In genomic region chr2:72712304-72712703, GRCh38 we compare ENCODE assay signal across 11 cellular contexts.
"Had no signal": no experiment of that assay in that cellular context is flagged by ENCODE, and none has a peak within 500 bp of the region (broad histone marks: within the 10 kb centered on the region; RNA-seq: fewer than 3 reads in every experiment).

No MANE protein-coding gene starts in this region.

- H2AFZ ChIP-seq: GM23248, GM23338 had no signal

- H3K4me3 Mint-ChIP-seq: GM23338, H9, HFFc6 had no signal

- H3K4me2 ChIP-seq: GM23338 had no signal

- H3K9me3 Mint-ChIP-seq: GM23338, H9, HFFc6 had no signal

- H3K27ac Mint-ChIP-seq: GM23338, HFFc6 had no signal

- H3K9ac ChIP-seq: GM23248 had no signal

- H3K9me3 ChIP-seq: HAP-1 had no signal

- FAIRE-seq: H1, H54 had no signal

- H3K4me1 Mint-ChIP-seq: GM23338, H9 had no signal

- H3K36me3 ChIP-seq: HAP-1 had no signal

- ATAC-seq: GM23338, HCT116 had no signal

- H3K27ac ChIP-seq: GM23248 had no signal

- H3K4me3 ChIP-seq: GM23248, GM23338, HAP-1 had no signal

- DNase-seq: GM23248, GOT3, H7, H9, HCEC 1CT, HFFc6 had no signal
